19 cellular contexts compared by ENCODE assay signal in the genomic region with DNA sequence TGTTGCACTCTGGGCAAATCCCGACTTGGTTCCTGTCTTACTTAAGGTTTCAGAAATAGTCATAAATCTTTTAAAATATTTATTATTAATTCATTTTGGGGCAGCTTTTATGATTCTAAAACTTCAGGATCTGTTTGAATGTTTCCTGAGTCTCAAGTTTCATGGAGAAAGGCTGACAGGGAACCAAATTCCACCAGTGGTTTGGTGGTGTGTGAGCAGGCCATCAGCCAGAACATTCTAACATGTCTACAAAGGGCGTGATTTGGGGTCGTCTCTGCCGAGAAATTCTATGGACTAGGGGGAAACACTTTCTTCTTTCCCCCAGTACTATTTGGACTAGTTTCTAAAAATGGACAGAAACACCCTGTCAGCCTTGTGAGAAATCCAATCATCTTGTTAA.
"Had no signal": no experiment of that assay in that cellular context is flagged by ENCODE, and none has a peak within 500 bp of the region (broad histone marks: within the 10 kb centered on the region; RNA-seq: fewer than 3 reads in every experiment).

No MANE protein-coding gene starts in this region.

- H3K9me3 ChIP-seq: esophagus squamous epithelium, right lobe of liver, suprapubic skin, upper lobe of left lung had no signal

- ATAC-seq: activated CD4-positive, CD25-positive, alpha-beta regulatory T cell treated with anti-CD3 and anti-CD28 coated beads, Interleukin-2, amount 50 U/mL, for 24 hours; naive thymus-derived CD4-positive, alpha-beta T cell; right lobe of liver; stimulated activated naive CD8-positive, alpha-beta T cell treated with anti-CD3 and anti-CD28 coated beads, Interleukin-15, Interleukin-2, amounts not matched to agents 100 U/mL and 50 U/mL, for 24 hours had no signal

- FAIRE-seq: endometrium, frontal cortex, keratinocyte had no signal

- H3K27ac Mint-ChIP-seq: naive thymus-derived CD4-positive, alpha-beta T cell had no signal

- H3K4me3 ChIP-seq: esophagus squamous epithelium, right lobe of liver, upper lobe of left lung had no signal

- H3K36me3 ChIP-seq: esophagus squamous epithelium, right lobe of liver, suprapubic skin, upper lobe of left lung had no signal

- H3K27me3 ChIP-seq: esophagus squamous epithelium, right lobe of liver, suprapubic skin, upper lobe of left lung had no signal

- H3K4me1 ChIP-seq: right lobe of liver had no signal

- DNase-seq: activated CD4-positive, alpha-beta T cell treated with anti-CD3 and anti-CD28 coated beads, Interleukin-2, amount 50 U/mL, for 4 hours; activated naive CD4-positive, alpha-beta T cell treated with anti-CD3 and anti-CD28 coated beads, Interleukin-2, amount 50 U/mL, for 16 hours; activated T-cell treated with anti-CD3 and anti-CD28 coated beads, Interleukin-2, amount 50 U/mL, for 1 hour; amniotic stem cell; esophagus squamous epithelium; midbrain; naive thymus-derived CD4-positive, alpha-beta T cell; nucleus accumbens; right lobe of liver; stimulated activated CD4-positive, alpha-beta T cell treated with anti-CD3 and anti-CD28 coated beads, Interleukin-4, amount 100 ng/mL, for 1 hour; stimulated activated CD8-positive, alpha-beta memory T cell treated with anti-CD3 and anti-CD28 coated beads, Interleukin-4, amount 100 ng/mL, for 48 hours; stimulated activated naive CD8-positive, alpha-beta T cell treated with anti-CD3 and anti-CD28 coated beads, Interleukin-15, Interleukin-2, amounts not matched to agents 100 U/mL and 50 U/mL, for 24 hours; SW 1271; upper lobe of left lung had no signal

- H3K4me3 Mint-ChIP-seq: naive thymus-derived CD4-positive, alpha-beta T cell had no signal

- H3K36me3 Mint-ChIP-seq: naive thymus-derived CD4-positive, alpha-beta T cell had no signal

- H3K27ac ChIP-seq: right lobe of liver, upper lobe of left lung had no signal
